In genomic region chr6:158755636-158756035, GRCh38 we compare ENCODE assay signal across 23 cellular contexts.
DNase-seq lines count a peak whose midpoint lies in the region; ATAC-seq lines count a peak whose summit lies in the region.
"Had no signal": no experiment of that assay in that cellular context is flagged by ENCODE, and none has a peak within 500 bp of the region (broad histone marks: within the 10 kb centered on the region; RNA-seq: fewer than 3 reads in every experiment).

No MANE protein-coding gene starts in this region.

- no peak overlapping the region for H3K4me2 ChIP-seq in trophoblast cell (ENCODE audit: low read length)

- no peaks in the 10 kb centered on the region for H3K27me3 Mint-ChIP-seq in central memory CD8-positive, alpha-beta T cell
- H3K27me3 Mint-ChIP-seq: IgD-negative memory B cell had no signal

- H3K79me2 ChIP-seq in trophoblast cell (ENCODE audit: control insufficient read depth, insufficient read depth, low read length, poor library complexity): peaks cover 2% of the 10 kb centered on the region

- no peaks in the 10 kb centered on the region for H3K36me3 ChIP-seq in trophoblast cell (ENCODE audit: control insufficient read depth in 1 of 2, insufficient read depth in 2 of 2, low read length in 2 of 2)
- H3K36me3 ChIP-seq: BE2C had no signal

- H4K8ac ChIP-seq in trophoblast cell (ENCODE audit: low read depth, low read length): no peak overlapping the region

- H3K4me3 ChIP-seq in trophoblast cell (ENCODE audit: low read depth, low read length): no peak overlapping the region
- H3K4me3 ChIP-seq: SJSA1 had no signal

- H3K4ac ChIP-seq in trophoblast cell (ENCODE audit: low read depth, low read length): no peak overlapping the region

- H3K79me1 ChIP-seq in trophoblast cell (ENCODE audit: low read length): peaks cover 13% of the 10 kb centered on the region

- no peak overlapping the region for H2BK5ac ChIP-seq in trophoblast cell (ENCODE audit: low read depth, low read length, poor library complexity)

- no peak overlapping the region for H3K27ac ChIP-seq in trophoblast cell (ENCODE audit: low read depth, low read length)
- H3K27ac ChIP-seq: 22Rv1, SJSA1 had no signal

- H2BK12ac ChIP-seq in trophoblast cell (ENCODE audit: low read length): no peak overlapping the region

- no peak for ATAC-seq in central memory CD8-positive, alpha-beta T cell (replicated peaks; ENCODE audit: extremely low read depth, poor library complexity, severe bottlenecking)
- ATAC-seq in HG03025 (IDR thresholded peaks at IDR 0.05; ENCODE audit: low FRiP score, unreplicated experiment) (no peak), HG03139 (IDR thresholded peaks at IDR 0.05; ENCODE audit: unreplicated experiment) (no peak)

- no peak overlapping the region for H3K9ac ChIP-seq in trophoblast cell (ENCODE audit: low read length)

- H2AFZ ChIP-seq in trophoblast cell (ENCODE audit: insufficient read depth, low read length, poor library complexity): no peak overlapping the region

- no peak overlapping the region for H3K14ac ChIP-seq in trophoblast cell (ENCODE audit: low read length)

- H2BK120ac ChIP-seq in trophoblast cell (ENCODE audit: insufficient read depth, low read length, poor library complexity): no peak overlapping the region

- no peaks in the 10 kb centered on the region for H3K27me3 ChIP-seq in trophoblast cell (ENCODE audit: insufficient read depth, low read length)
- H3K27me3 ChIP-seq: BE2C, SJSA1 had no signal

- H3K27ac Mint-ChIP-seq in central memory CD8-positive, alpha-beta T cell (ENCODE audit: low read depth): peak overlapping the region; percentile 83

- no peak overlapping the region for H3K4me3 Mint-ChIP-seq in central memory CD8-positive, alpha-beta T cell
- H3K4me3 Mint-ChIP-seq: CD14-positive monocyte, IgD-negative memory B cell had no signal

- H3K9me3 ChIP-seq in trophoblast cell (ENCODE audit: insufficient read depth, low read depth, low read length): no peaks in the 10 kb centered on the region
- H3K9me3 ChIP-seq: BE2C, SJSA1 had no signal

- peaks cover 32 to 34% of the 10 kb centered on the region in 2 experiments for H3K4me1 ChIP-seq in trophoblast cell (ENCODE audit: control insufficient read depth in 1 of 2, insufficient read depth in 2 of 2, low read length in 2 of 2)
- H3K4me1 ChIP-seq: SJSA1 had no signal

- peaks cover 48% of the 10 kb centered on the region for H3K36me3 Mint-ChIP-seq in central memory CD8-positive, alpha-beta T cell (ENCODE audit: insufficient read depth)

- H3K18ac ChIP-seq in trophoblast cell (ENCODE audit: low read length): no peak overlapping the region

- H3K9me3 Mint-ChIP-seq in central memory CD8-positive, alpha-beta T cell: no peaks in the 10 kb centered on the region
- H3K9me3 Mint-ChIP-seq: IgD-negative memory B cell had no signal

- no peak overlapping the region for H3K23ac ChIP-seq in trophoblast cell (ENCODE audit: low read length)

- no CpG with 5 or more reads among the region's 13 CpGs for WGBS in trophoblast cell (ENCODE audit: extremely low coverage, insufficient coverage, insufficient read length)

- peaks cover 4% of the 10 kb centered on the region for H3K4me1 Mint-ChIP-seq in central memory CD8-positive, alpha-beta T cell
- H3K4me1 Mint-ChIP-seq: CD14-positive monocyte had no signal

- DNase-seq in activated T-cell treated with anti-CD3 and anti-CD28 coated beads, Interleukin-2, amount 50 U/mL, for 1 hour: peak; percentile 15
- DNase-seq in activated T-cell treated with anti-CD3 and anti-CD28 coated beads for 4 hours: no peak
- no peak for DNase-seq in central memory CD8-positive, alpha-beta T cell (ENCODE audit: low spot score in 2 of 2)
- no peak for DNase-seq in trophoblast cell
- no peak for DNase-seq in HPDE6-E6E7 (ENCODE audit: extremely low spot score)
- DNase-seq: Calu3, DMS79 treated with DMSO at 0.1 percent for 48 hours, GF-D8, NCI-H1092, NCI-H1417 treated with DMSO at 0.1 percent for 48 hours, NCI-H1694 treated with DMSO at 0.1 percent for 48 hours, NCI-H2081, NCI-H2227 treated with DMSO at 0.1 percent for 48 hours, NCI-H526 treated with DMSO at 0.1 percent for 48 hours, Right ventricle myocardium superior, RPMI8226 had no signal

- H4K12ac ChIP-seq in trophoblast cell (ENCODE audit: low read depth, low read length): no peak overlapping the region

- H4K91ac ChIP-seq in trophoblast cell (ENCODE audit: low read depth, low read length): peak overlapping the region; percentile 4

- H2AK5ac ChIP-seq in trophoblast cell (ENCODE audit: low read length): no peak overlapping the region
